36 cellular contexts compared by ENCODE assay signal in the genomic region with DNA sequence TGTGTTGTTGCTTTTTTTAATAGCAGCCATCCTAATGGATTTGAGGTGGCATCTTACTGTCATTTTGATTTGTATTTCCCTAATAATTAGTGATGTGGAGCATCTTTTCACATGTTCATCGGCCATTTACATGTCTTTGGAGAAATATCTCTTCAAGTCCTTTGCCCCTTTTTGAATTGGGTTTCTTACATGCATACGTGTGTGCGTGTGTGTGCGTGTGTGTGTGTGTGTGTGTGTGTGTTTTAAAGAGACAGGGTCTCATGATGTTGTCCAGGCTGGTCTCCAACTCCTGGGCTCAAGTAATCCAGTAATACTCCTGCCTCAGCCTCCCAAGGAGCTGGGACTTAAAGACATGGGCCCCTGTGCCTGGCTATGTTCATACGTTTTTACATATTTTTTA. TPM values are rescaled to one million over a fixed set of nuclear protein-coding genes. Genes with fewer than 3 reads are reported as not detected.
"Had no signal": no experiment of that assay in that cellular context is flagged by ENCODE, and none has a peak within 500 bp of the region (broad histone marks: within the 10 kb centered on the region; RNA-seq: fewer than 3 reads in every experiment).

No MANE protein-coding gene starts in this region.

- H2AFZ ChIP-seq: hepatocyte had no signal

- DNase-seq: effector CD8-positive, alpha-beta T cell; endodermal cell; foreskin keratinocyte; heart left ventricle; nephron progenitor cell; nucleus accumbens; ovary; psoas muscle; right cardiac atrium; sigmoid colon; stimulated activated CD4-positive, alpha-beta T cell treated with anti-CD3 and anti-CD28 coated beads, Interleukin-2, amount 100 ng/mL, for 24 hours; stimulated activated CD4-positive, alpha-beta T cell treated with anti-CD3 and anti-CD28 coated beads, Interleukin-4, amount 100 ng/mL, for 24 hours; stimulated activated naive CD4-positive, alpha-beta T cell treated with Interleukin-2 at 50 U/mL for 16 hours; stomach; thyroid gland; trophoblast cell had no signal

- H3K27me3 ChIP-seq: esophagus muscularis mucosa, foreskin keratinocyte, gastroesophageal sphincter, heart left ventricle, hepatocyte, ovary, sigmoid colon, stomach, thyroid gland, vagina had no signal

- H3K4me3 ChIP-seq: esophagus muscularis mucosa, gastroesophageal sphincter, heart left ventricle, hepatocyte, lung, ovary, psoas muscle, sigmoid colon, stomach, thyroid gland, vagina had no signal

- H3K9me3 Mint-ChIP-seq: dendritic cell treated with granulocyte-macrophage colony-stimulating factor and Interleukin-4, amounts not matched to agents 40 ng/mL and 50 ng/mL, for 4 days; endodermal cell; memory B cell; naive thymus-derived CD8-positive, alpha-beta T cell; stimulated activated effector memory CD8-positive, alpha-beta T cell treated with anti-CD3 and anti-CD28 coated beads, Interleukin-12 subunit alpha, Interleukin-12 subunit beta, amount 100 ng/mL, for 72 hours had no signal

- H3K36me3 ChIP-seq: gastroesophageal sphincter, ovary, thyroid gland, vagina had no signal

- H3K4me2 ChIP-seq: hepatocyte had no signal

- H3K4me1 ChIP-seq: foreskin keratinocyte had no signal

- H3K27me3 Mint-ChIP-seq: dendritic cell treated with granulocyte-macrophage colony-stimulating factor and Interleukin-4, amounts not matched to agents 40 ng/mL and 50 ng/mL, for 4 days; memory B cell; naive thymus-derived CD8-positive, alpha-beta T cell had no signal

- ATAC-seq: foreskin keratinocyte, gastroesophageal sphincter, heart left ventricle, left lobe of liver, psoas muscle had no signal

- H3K4me3 Mint-ChIP-seq: dendritic cell treated with granulocyte-macrophage colony-stimulating factor and Interleukin-4, amounts not matched to agents 40 ng/mL and 50 ng/mL, for 4 days; endodermal cell; memory B cell; naive thymus-derived CD8-positive, alpha-beta T cell; stimulated activated effector memory CD8-positive, alpha-beta T cell treated with anti-CD3 and anti-CD28 coated beads, Interleukin-12 subunit alpha, Interleukin-12 subunit beta, amount 100 ng/mL, for 72 hours had no signal

- H3K27ac Mint-ChIP-seq: dendritic cell treated with granulocyte-macrophage colony-stimulating factor and Interleukin-4, amounts not matched to agents 40 ng/mL and 50 ng/mL, for 4 days; memory B cell; stimulated activated effector memory CD8-positive, alpha-beta T cell treated with anti-CD3 and anti-CD28 coated beads, Interleukin-12 subunit alpha, Interleukin-12 subunit beta, amount 100 ng/mL, for 72 hours had no signal

- H3K9me3 ChIP-seq: esophagus muscularis mucosa, gastroesophageal sphincter, heart left ventricle, ovary, psoas muscle, sigmoid colon, stomach, thyroid gland, vagina had no signal

- H3K27ac ChIP-seq: esophagus muscularis mucosa, foreskin keratinocyte, gastroesophageal sphincter, heart left ventricle, hepatocyte, ovary, psoas muscle, sigmoid colon, stomach, thyroid gland, vagina had no signal

RNA-seq across cellular contexts. Expression of a gene that starts 58.4 kb away (rescaled TPM):
- total RNA-seq: epithelial cell of proximal tubule, esophagus muscularis mucosa, fibroblast of lung, foreskin keratinocyte, gastroesophageal sphincter, heart left ventricle, kidney, left lobe of liver, mucosa of gallbladder, myocyte, psoas muscle, renal cortical epithelial cell, right cardiac atrium, sigmoid colon, skeletal muscle tissue, subcutaneous adipose tissue, temporal lobe, ureter, vagina had no signal
